ENCODE assay signal across 32 cellular contexts in the genomic region with DNA sequence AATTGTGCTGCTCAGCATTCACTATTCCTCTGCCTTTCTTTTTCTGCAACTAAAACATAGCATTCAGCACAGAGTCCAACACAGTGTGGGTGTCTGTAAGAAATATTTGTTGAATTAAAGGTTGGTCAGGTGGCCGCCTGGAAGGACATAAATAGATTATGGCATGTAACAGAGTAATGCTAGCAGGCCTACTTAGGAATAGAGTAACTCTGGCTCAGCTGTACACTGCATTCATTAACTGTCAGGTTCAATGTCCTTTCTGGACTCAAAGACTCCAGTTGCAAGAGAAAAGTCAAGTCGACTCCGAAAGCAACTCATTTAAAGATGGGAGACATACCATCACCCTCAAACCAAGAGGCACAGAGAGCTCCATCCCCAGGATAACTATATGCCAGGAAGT.
"Had no signal": no experiment of that assay in that cellular context is flagged by ENCODE, and none has a peak within 500 bp of the region (broad histone marks: within the 10 kb centered on the region; RNA-seq: fewer than 3 reads in every experiment).

No MANE protein-coding gene starts in this region.

- H3K27me3 ChIP-seq: SJCRH30 had no signal

- ATAC-seq: activated CD4-positive, alpha-beta T cell treated with anti-CD3 and anti-CD28 coated beads for 36 hours; activated CD4-positive, CD25-positive, alpha-beta regulatory T cell treated with anti-CD3 and anti-CD28 coated beads, Interleukin-2, amount 50 U/mL, for 24 hours; activated CD8-positive, alpha-beta T cell treated with anti-CD3 and anti-CD28 coated beads, Interleukin-2, amount 10 ng/mL, durations not matched to agents 7 days and 5 days; K562; WTC11 had no signal

- H3K27ac Mint-ChIP-seq: activated CD4-positive, alpha-beta T cell treated with anti-CD3 and anti-CD28 coated beads for 36 hours; activated CD4-positive, alpha-beta T cell treated with anti-CD3 and anti-CD28 coated beads, Interleukin-2, amount 10 ng/mL, durations not matched to agents 7 days and 5 days; activated CD8-positive, alpha-beta T cell treated with anti-CD3 and anti-CD28 coated beads, Interleukin-2, amount 10 ng/mL, durations not matched to agents 7 days and 5 days; activated naive CD4-positive, alpha-beta T cell treated with anti-CD3 and anti-CD28 coated beads, Interleukin-2, amount 50 U/mL, for 24 hours; activated naive CD8-positive, alpha-beta T cell treated with anti-CD3 and anti-CD28 coated beads, Interleukin-2, amount 10 ng/mL, durations not matched to agents 7 days and 5 days; activated T-cell treated with anti-CD3 and anti-CD28 coated beads, Interleukin-2, amount 50 U/mL, for 24 hours; activated T-helper 2 cell treated with anti-CD3 and anti-CD28 coated beads, Interferon-gamma antibody, Interleukin-2, Interleukin-4, amounts not matched to agents 10 μg/mL and 5 μg/mL and 100 μg/mL, durations not matched to agents 14 hours and 24 hours and 36 hours; T-helper 1 cell treated with Interleukin-12 subunit alpha and Interleukin-12 subunit beta and Interleukin-4 antibody, amounts not matched to agents 30 μg/mL and 1 μg/mL, for 36 hours; T-helper 2 cell treated with Interferon-gamma antibody and Interleukin-4, amounts not matched to agents 5 μg/mL and 100 μg/mL, for 36 hours; WTC11 had no signal

- H3K9me3 Mint-ChIP-seq: activated CD4-positive, alpha-beta T cell treated with anti-CD3 and anti-CD28 coated beads, Interleukin-2, amount 10 ng/mL, durations not matched to agents 7 days and 5 days; activated naive CD4-positive, alpha-beta T cell treated with anti-CD3 and anti-CD28 coated beads, Interleukin-2, amount 50 U/mL, for 24 hours; activated naive CD8-positive, alpha-beta T cell treated with anti-CD3 and anti-CD28 coated beads, Interleukin-2, amount 10 ng/mL, durations not matched to agents 7 days and 5 days; activated T-cell treated with anti-CD3 and anti-CD28 coated beads, Interleukin-2, amount 50 U/mL, for 24 hours; activated T-helper 2 cell treated with anti-CD3 and anti-CD28 coated beads, Interferon-gamma antibody, Interleukin-2, Interleukin-4, amounts not matched to agents 10 μg/mL and 5 μg/mL and 100 μg/mL, durations not matched to agents 14 hours and 24 hours and 36 hours; T-helper 1 cell treated with Interleukin-12 subunit alpha and Interleukin-12 subunit beta and Interleukin-4 antibody, amounts not matched to agents 30 μg/mL and 1 μg/mL, for 36 hours; T-helper 2 cell treated with Interferon-gamma antibody and Interleukin-4, amounts not matched to agents 5 μg/mL and 100 μg/mL, for 36 hours; WTC11 had no signal

- H3K36me3 ChIP-seq: ascending aorta, cardiac muscle cell, SJCRH30 had no signal

- H3K4me3 Mint-ChIP-seq: activated CD4-positive, alpha-beta T cell treated with anti-CD3 and anti-CD28 coated beads for 36 hours; activated CD4-positive, alpha-beta T cell treated with anti-CD3 and anti-CD28 coated beads, Interleukin-2, amount 10 ng/mL, durations not matched to agents 7 days and 5 days; activated CD8-positive, alpha-beta T cell treated with anti-CD3 and anti-CD28 coated beads, Interleukin-2, amount 10 ng/mL, durations not matched to agents 7 days and 5 days; activated naive CD4-positive, alpha-beta T cell treated with anti-CD3 and anti-CD28 coated beads, Interleukin-2, amount 50 U/mL, for 24 hours; activated naive CD8-positive, alpha-beta T cell treated with anti-CD3 and anti-CD28 coated beads, Interleukin-2, amount 10 ng/mL, durations not matched to agents 7 days and 5 days; activated T-cell treated with anti-CD3 and anti-CD28 coated beads, Interleukin-2, amount 50 U/mL, for 24 hours; T-helper 1 cell treated with Interleukin-12 subunit alpha and Interleukin-12 subunit beta and Interleukin-4 antibody, amounts not matched to agents 30 μg/mL and 1 μg/mL, for 36 hours; T-helper 2 cell treated with Interferon-gamma antibody and Interleukin-4, amounts not matched to agents 5 μg/mL and 100 μg/mL, for 36 hours; WTC11 had no signal

- H3K9me3 ChIP-seq: ascending aorta, SJCRH30, SK-N-SH had no signal

- H3K4me3 ChIP-seq: ascending aorta, cardiac muscle cell, K562, PC-9, SJCRH30 had no signal

- DNase-seq: activated CD4-positive, alpha-beta T cell treated with anti-CD3 and anti-CD28 coated beads for 36 hours; activated CD4-positive, alpha-beta T cell treated with anti-CD3 and anti-CD28 coated beads, Interleukin-2, amount 10 ng/mL, durations not matched to agents 7 days and 5 days; activated CD4-positive, alpha-beta T cell treated with anti-CD3 and anti-CD28 coated beads, Interleukin-2, amount 50 U/mL, for 48 hours; activated CD8-positive, alpha-beta T cell treated with anti-CD3 and anti-CD28 coated beads, Interleukin-2, amount 10 ng/mL, durations not matched to agents 7 days and 5 days; activated gamma-delta T cell; activated naive CD4-positive, alpha-beta T cell treated with Interleukin-2 at 50 U/mL for 16 hours; activated naive CD8-positive, alpha-beta T cell treated with anti-CD3 and anti-CD28 coated beads, Interleukin-2, amount 10 ng/mL, durations not matched to agents 7 days and 5 days; activated T-cell treated with anti-CD3 and anti-CD28 coated beads, Interleukin-2, amount 50 U/mL, for 24 hours; amygdala; NCI-H1092 treated with DMSO at 0.1 percent for 48 hours; NCI-H1417; NCI-H146; NCI-H187; NCI-H2029 treated with DMSO at 0.1 percent for 48 hours; NCI-H2107; NCI-H2171; NCI-H510A; NCI-H526 treated with DMSO at 0.1 percent for 48 hours; PC-9; SHP77; SJCRH30; SK-N-SH had no signal

- H3K27ac ChIP-seq: ascending aorta, cardiac muscle cell, PC-9, RWPE1, SJCRH30 had no signal

- H3K4me1 Mint-ChIP-seq: activated CD4-positive, alpha-beta T cell treated with anti-CD3 and anti-CD28 coated beads, Interleukin-2, amount 10 ng/mL, durations not matched to agents 7 days and 5 days; activated naive CD4-positive, alpha-beta T cell treated with anti-CD3 and anti-CD28 coated beads, Interleukin-2, amount 50 U/mL, for 24 hours; activated naive CD8-positive, alpha-beta T cell treated with anti-CD3 and anti-CD28 coated beads, Interleukin-2, amount 10 ng/mL, durations not matched to agents 7 days and 5 days had no signal

- H3K36me3 Mint-ChIP-seq: activated naive CD4-positive, alpha-beta T cell treated with anti-CD3 and anti-CD28 coated beads, Interleukin-2, amount 50 U/mL, for 24 hours; activated naive CD8-positive, alpha-beta T cell treated with anti-CD3 and anti-CD28 coated beads, Interleukin-2, amount 10 ng/mL, durations not matched to agents 7 days and 5 days; WTC11 had no signal

- H3K4me1 ChIP-seq: ascending aorta, SJCRH30 had no signal
